ENCODE assay signal across 3 cellular contexts in genomic region chr5:6680922-6681321, GRCh38.
"Had no signal": no experiment of that assay in that cellular context is flagged by ENCODE, and none has a peak within 500 bp of the region (broad histone marks: within the 10 kb centered on the region; RNA-seq: fewer than 3 reads in every experiment).

No MANE protein-coding gene starts in this region.

- H3K4me3 ChIP-seq: GM12878 had no signal

- DNase-seq: GDM1, GF-D8 had no signal
